1 cellular context compared by ENCODE assay signal in genomic region chr17:42980274-42980765, GRCh38.
TF ChIP-seq lines count a peak whose summit lies in the region.

RUNDC1 (plus strand) TSS chr17:42980565; CDS start chr17:42980577, 12 bp downstream.

TF ChIP-seq in GM23338, 12 proteins besides CTCF, POLR2A, EP300 and RAD21 (continued from another document):
- TF ChIP-seq ZNF462 (CRISPR knock-in tag; IDR thresholded peaks at IDR 0.05) (no peak), STAT1 (IDR thresholded peaks at IDR 0.05; ENCODE audit: unreplicated experiment) (no peak), EZH2phosphoT487 (IDR thresholded peaks at IDR 0.05; ENCODE audit: unreplicated experiment) (no peak), CREB1 (CRISPR knock-in tag; IDR thresholded peaks at IDR 0.05; ENCODE audit: low read depth) (peak; percentile 73), ZNF331 (CRISPR knock-in tag; IDR thresholded peaks at IDR 0.05; ENCODE audit: low read depth) (no peak)
